7 cellular contexts compared by ENCODE assay signal in genomic region chr1:192516776-192517297, GRCh38. TPM values are rescaled to one million over a fixed set of nuclear protein-coding genes. Genes with fewer than 3 reads are reported as not detected.
DNase-seq lines count a peak whose midpoint lies in the region; ATAC-seq and TF ChIP-seq lines count a peak whose summit lies in the region.

No MANE protein-coding gene starts in this region.

- H3K79me2 ChIP-seq in PC-9 (ENCODE audit: low read depth) = no peaks in the 10 kb centered on the region

- peaks cover 1% of the 10 kb centered on the region for H3K36me3 Mint-ChIP-seq in activated naive CD4-positive, alpha-beta T cell treated with anti-CD3 and anti-CD28 coated beads, Interleukin-2, amount 50 U/mL, for 24 hours
- H3K36me3 Mint-ChIP-seq in natural killer cell = no peaks in the 10 kb centered on the region

- H3K27ac ChIP-seq in PC-9 = no peak overlapping the region

- intact Hi-C loops in PC-9 (cut with micrococcal nuclease; ENCODE audit: unreplicated experiment) (no loop called here), natural killer cell (cut with micrococcal nuclease) (loop anchor here (1.0 to 5.0 kb wide), 5 partner anchors 26 to 92 kb away; partner anchors contain the start of gene RGS1)

- H3K27me3 Mint-ChIP-seq in activated naive CD4-positive, alpha-beta T cell treated with anti-CD3 and anti-CD28 coated beads, Interleukin-2, amount 50 U/mL, for 24 hours = no peaks in the 10 kb centered on the region
- no peaks in the 10 kb centered on the region for H3K27me3 Mint-ChIP-seq in natural killer cell (ENCODE audit: low read depth in 2 of 2)

- H2AFZ ChIP-seq in PC-9 = peak overlapping the region; percentile 55; the same call in 1 of the 2 replicates

- no peaks in the 10 kb centered on the region for H3K9me3 Mint-ChIP-seq in activated naive CD4-positive, alpha-beta T cell treated with anti-CD3 and anti-CD28 coated beads, Interleukin-2, amount 50 U/mL, for 24 hours
- H3K9me3 Mint-ChIP-seq in natural killer cell = no peaks in the 10 kb centered on the region

- H3K4me1 ChIP-seq in PC-9 (replicated peaks; ENCODE audit: insufficient read depth) = no peaks in the 10 kb centered on the region

- H3K9me2 ChIP-seq in PC-9 (ENCODE audit: insufficient read depth) = no peaks in the 10 kb centered on the region

- no peaks in the 10 kb centered on the region for H3K27me3 ChIP-seq in PC-9 (ENCODE audit: insufficient read depth, low read depth)

- peak overlapping the region; percentile 85 for H3K27ac Mint-ChIP-seq in activated naive CD4-positive, alpha-beta T cell treated with anti-CD3 and anti-CD28 coated beads, Interleukin-2, amount 50 U/mL, for 24 hours
- H3K27ac Mint-ChIP-seq in natural killer cell = peak overlapping the region; percentile 94 to 95

- H3K4me3 Mint-ChIP-seq in activated naive CD4-positive, alpha-beta T cell treated with anti-CD3 and anti-CD28 coated beads, Interleukin-2, amount 50 U/mL, for 24 hours = peak overlapping the region; percentile 81
- H3K4me3 Mint-ChIP-seq in natural killer cell = peak overlapping the region; percentile 80

- peak; percentile 96 for ATAC-seq in GM19023 (IDR thresholded peaks at IDR 0.05; ENCODE audit: unreplicated experiment)
- ATAC-seq in HG02973 (IDR thresholded peaks at IDR 0.05; ENCODE audit: unreplicated experiment) = peak; percentile 96
- peak; percentile 85 to 94 (median 93) for ATAC-seq in natural killer cell

- BruUV-seq in PC-9 (replicated peaks; lab: Mats Ljungman, UMichigan) = no TSS peak

- no peaks in the 10 kb centered on the region for H3F3A ChIP-seq in PC-9 (ENCODE audit: insufficient read depth, low read depth)

- no peaks in the 10 kb centered on the region for H3K9me3 ChIP-seq in PC-9 (ENCODE audit: insufficient read depth, low read depth)

- no peaks in the 10 kb centered on the region for H3K36me3 ChIP-seq in PC-9 (ENCODE audit: low read depth)

- H3K4me3 ChIP-seq in PC-9 = no peak overlapping the region

- no peak for DNase-seq in PC-9
- peak; percentile 25 for DNase-seq in natural killer cell
- DNase-seq in NCI-H1694 (lab: John Stamatoyannopoulos, UW) = no peak
- DNase-seq in HK-2 (ENCODE audit: unreplicated experiment) = no peak

- H3K4me2 ChIP-seq in PC-9 = no peak overlapping the region

- H4K20me1 ChIP-seq in PC-9 (ENCODE audit: insufficient read depth) = no peaks in the 10 kb centered on the region

- POLR2A ChIA-PET in PC-9 (lab: Charles Lee; ENCODE audit: unreplicated experiment) = no interaction called here

- TF ChIP-seq CTCF in PC-9 (conservative IDR thresholded peaks at IDR 0.05) (no peak), natural killer cell (IDR thresholded peaks at IDR 0.05) (no peak)

- CTCF ChIA-PET in PC-9 (lab: Charles Lee) = no interaction called here

- peaks cover 79% of the 10 kb centered on the region for H3K4me1 Mint-ChIP-seq in activated naive CD4-positive, alpha-beta T cell treated with anti-CD3 and anti-CD28 coated beads, Interleukin-2, amount 50 U/mL, for 24 hours
- H3K4me1 Mint-ChIP-seq in natural killer cell = peaks cover 59 to 65% of the 10 kb centered on the region in 2 donors

RNA-seq across cellular contexts. Expression of gene RGS1, which starts 58.7 kb away (rescaled TPM):
- total RNA-seq in PC-9 (2021) (not detected in 2 replicates), natural killer cell (100 to 1,000 TPM; 306 to 365 (median 343) TPM)

Comparison
In these comparisons a context has a peak if more than half of its experiments do, and no peak if none do; other contexts are left out.
1. RNA of gene RGS1, which starts 58.7 kb away (total RNA-seq): 306 to 365 TPM in natural killer cell; not detected in PC-9; every median in the first group is over 100 times any median in the second.
2. Peak in every context shown above with its lines, with median percentiles within 50 percentile points of each other: ATAC-seq.